9 cellular contexts compared by ENCODE assay signal in the genomic region with DNA sequence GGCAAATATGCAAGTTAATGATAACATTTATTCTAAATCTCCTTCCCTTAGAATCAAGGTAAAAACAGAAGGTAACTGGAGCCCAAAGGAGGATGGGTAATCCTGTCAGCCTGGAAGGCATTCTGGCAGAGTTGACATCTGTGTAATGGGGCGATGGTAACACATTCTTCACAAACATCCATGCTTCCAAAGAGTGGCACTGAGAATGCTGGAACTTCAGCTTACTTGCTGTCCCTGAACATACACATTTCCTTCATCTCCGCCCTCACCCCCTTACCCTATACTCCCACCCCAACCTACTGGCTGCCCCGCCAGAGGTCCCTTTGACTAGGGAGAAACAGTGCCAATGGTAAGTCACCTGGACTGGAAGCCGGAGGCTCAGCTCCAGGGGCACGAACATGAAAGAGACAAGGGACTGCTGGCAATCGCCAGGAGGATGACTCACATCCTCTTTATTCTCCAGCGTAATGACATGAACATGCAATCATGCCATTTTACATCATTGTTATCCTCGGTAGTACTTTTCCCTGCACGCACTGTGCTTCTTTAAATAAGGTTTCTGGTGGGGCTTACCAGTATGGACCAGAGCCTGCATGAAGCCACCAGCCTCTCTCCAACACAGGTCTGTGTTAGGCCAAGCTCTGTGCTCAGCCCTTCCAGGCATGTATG.
DNase-seq lines count a peak whose midpoint lies in the region; ATAC-seq and TF ChIP-seq lines count a peak whose summit lies in the region.
"Had no signal": no experiment of that assay in that cellular context is flagged by ENCODE, and none has a peak within 500 bp of the region (broad histone marks: within the 10 kb centered on the region; RNA-seq: fewer than 3 reads in every experiment).

No MANE protein-coding gene starts in this region.

- no peaks in the 10 kb centered on the region for H3K27me3 ChIP-seq in BJ (ENCODE audit: control insufficient read depth, insufficient read depth, low read length)

- H3K4me3 ChIP-seq in BJ (ENCODE audit: low read depth, low read length), result no peak overlapping the region
- H3K4me3 ChIP-seq: psoas muscle had no signal

- POLR2A ChIA-PET in BJ (lab: Charles Lee), result no interaction called here

- DNase-seq in BJ (ENCODE audit: low read depth) (peak; percentile 27), HT1080 (ENCODE audit: low read depth) (peak; percentile 88), T1000 (lab: John Stamatoyannopoulos, UW) (peak; percentile 19), iris pigment epithelial cell (ENCODE audit: low read depth) (peak; percentile 83), NCI-H1417 treated with DMSO at 0.1 percent for 48 hours (lab: John Stamatoyannopoulos, UW) (no peak), NCI-H2171 treated with DMSO at 0.1 percent for 48 hours (lab: John Stamatoyannopoulos, UW) (no peak)
- DNase-seq: psoas muscle had no signal

- ATAC-seq in GM21717 (IDR thresholded peaks at IDR 0.05; ENCODE audit: unreplicated experiment) (no peak), HG03342 (IDR thresholded peaks at IDR 0.05; ENCODE audit: unreplicated experiment) (no peak)
- ATAC-seq: psoas muscle had no signal

- no peak for TF ChIP-seq CTCF in BJ (IDR thresholded peaks at IDR 0.05; ENCODE audit: insufficient read depth, low read depth, low read length)

- no peaks in the 10 kb centered on the region for H3K36me3 ChIP-seq in BJ (ENCODE audit: control insufficient read depth, insufficient read depth, low read length)

- CTCF ChIA-PET in BJ (lab: Yijun Ruan, JAX), result interaction anchor here (1.2 kb wide), 1 partner anchor 9 kb away, joined by 3 read pairs; no protein-coding TSS in a partner anchor

Comparison
In these comparisons a context has a peak if more than half of its experiments do, and no peak if none do; other contexts are left out.
1. DNase-seq: peak in BJ (single experiment), HT1080 (single experiment), T1000 (single experiment) and iris pigment epithelial cell (single experiment); none in NCI-H1417 treated with DMSO at 0.1 percent for 48 hours (single experiment) and NCI-H2171 treated with DMSO at 0.1 percent for 48 hours (single experiment).